In genomic region chr16:74654536-74654935, GRCh38 we compare ENCODE assay signal across 1 cellular context.
TF ChIP-seq lines count a peak whose summit lies in the region.

No MANE protein-coding gene starts in this region.

TF ChIP-seq in K562, 482 proteins besides CTCF, POLR2A, EP300 and RAD21:
- TF ChIP-seq MEIS2 (IDR thresholded peaks at IDR 0.05; ENCODE audit: partially characterized antibody) (no peak), E4F1 (CRISPR knock-in tag; IDR thresholded peaks at IDR 0.05; ENCODE audit: borderline replicate concordance) (no peak), ZNF24 (IDR thresholded peaks at IDR 0.05) (no peak), ZNF507 (tag; conservative IDR thresholded peaks at IDR 0.05) (no peak), ZKSCAN1 (IDR thresholded peaks at IDR 0.05; ENCODE audit: low read depth, low read length) (no peak), ZMIZ1 (IDR thresholded peaks at IDR 0.05; ENCODE audit: low read depth in 2 of 2, low read length in 2 of 2) (no peak), SPI1 (IDR thresholded peaks at IDR 0.05; ENCODE audit: borderline replicate concordance, low read depth, low read length) (no peak), U2AF2 (optimal IDR thresholded peaks at IDR 0.05; ENCODE audit: low read depth, low read length) (no peak), RBM17 (IDR thresholded peaks at IDR 0.05; ENCODE audit: borderline replicate concordance, low read depth, low read length) (no peak), ELF1 (tag; IDR thresholded peaks at IDR 0.05) (no peak), SRSF1 (IDR thresholded peaks at IDR 0.05; ENCODE audit: low read depth, low read length) (no peak), KLF10 (CRISPR knock-in tag; IDR thresholded peaks at IDR 0.05) (no peak), CAMTA2 (CRISPR knock-in tag; conservative IDR thresholded peaks at IDR 0.05) (no peak), KLF13 (tag; IDR thresholded peaks at IDR 0.05; ENCODE audit: borderline replicate concordance, low read depth) (no peak), MECOM (CRISPR knock-in tag; IDR thresholded peaks at IDR 0.05) (no peak)
- TF ChIP-seq, protein P1, sequence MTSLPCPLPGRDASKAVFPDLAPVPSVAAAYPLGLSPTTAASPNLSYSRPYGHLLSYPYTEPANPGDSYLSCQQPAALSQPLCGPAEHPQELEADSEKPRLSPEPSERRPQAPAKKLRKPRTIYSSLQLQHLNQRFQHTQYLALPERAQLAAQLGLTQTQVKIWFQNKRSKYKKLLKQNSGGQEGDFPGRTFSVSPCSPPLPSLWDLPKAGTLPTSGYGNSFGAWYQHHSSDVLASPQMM (CRISPR knock-in tag; IDR thresholded peaks at IDR 0.05) = no peak
- TF ChIP-seq, protein P2, sequence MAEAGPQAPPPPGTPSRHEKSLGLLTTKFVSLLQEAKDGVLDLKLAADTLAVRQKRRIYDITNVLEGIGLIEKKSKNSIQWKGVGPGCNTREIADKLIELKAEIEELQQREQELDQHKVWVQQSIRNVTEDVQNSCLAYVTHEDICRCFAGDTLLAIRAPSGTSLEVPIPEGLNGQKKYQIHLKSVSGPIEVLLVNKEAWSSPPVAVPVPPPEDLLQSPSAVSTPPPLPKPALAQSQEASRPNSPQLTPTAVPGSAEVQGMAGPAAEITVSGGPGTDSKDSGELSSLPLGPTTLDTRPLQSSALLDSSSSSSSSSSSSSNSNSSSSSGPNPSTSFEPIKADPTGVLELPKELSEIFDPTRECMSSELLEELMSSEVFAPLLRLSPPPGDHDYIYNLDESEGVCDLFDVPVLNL (CRISPR knock-in tag; IDR thresholded peaks at IDR 0.05; ENCODE audit: low read depth) = no peak
- TF ChIP-seq, protein P3, sequence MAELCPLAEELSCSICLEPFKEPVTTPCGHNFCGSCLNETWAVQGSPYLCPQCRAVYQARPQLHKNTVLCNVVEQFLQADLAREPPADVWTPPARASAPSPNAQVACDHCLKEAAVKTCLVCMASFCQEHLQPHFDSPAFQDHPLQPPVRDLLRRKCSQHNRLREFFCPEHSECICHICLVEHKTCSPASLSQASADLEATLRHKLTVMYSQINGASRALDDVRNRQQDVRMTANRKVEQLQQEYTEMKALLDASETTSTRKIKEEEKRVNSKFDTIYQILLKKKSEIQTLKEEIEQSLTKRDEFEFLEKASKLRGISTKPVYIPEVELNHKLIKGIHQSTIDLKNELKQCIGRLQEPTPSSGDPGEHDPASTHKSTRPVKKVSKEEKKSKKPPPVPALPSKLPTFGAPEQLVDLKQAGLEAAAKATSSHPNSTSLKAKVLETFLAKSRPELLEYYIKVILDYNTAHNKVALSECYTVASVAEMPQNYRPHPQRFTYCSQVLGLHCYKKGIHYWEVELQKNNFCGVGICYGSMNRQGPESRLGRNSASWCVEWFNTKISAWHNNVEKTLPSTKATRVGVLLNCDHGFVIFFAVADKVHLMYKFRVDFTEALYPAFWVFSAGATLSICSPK (IDR thresholded peaks at IDR 0.05; ENCODE audit: borderline replicate concordance) = no peak
- TF ChIP-seq, protein P4, sequence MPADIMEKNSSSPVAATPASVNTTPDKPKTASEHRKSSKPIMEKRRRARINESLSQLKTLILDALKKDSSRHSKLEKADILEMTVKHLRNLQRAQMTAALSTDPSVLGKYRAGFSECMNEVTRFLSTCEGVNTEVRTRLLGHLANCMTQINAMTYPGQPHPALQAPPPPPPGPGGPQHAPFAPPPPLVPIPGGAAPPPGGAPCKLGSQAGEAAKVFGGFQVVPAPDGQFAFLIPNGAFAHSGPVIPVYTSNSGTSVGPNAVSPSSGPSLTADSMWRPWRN (IDR thresholded peaks at IDR 0.05; ENCODE audit: low read depth) = no peak
- TF ChIP-seq, protein P5, sequence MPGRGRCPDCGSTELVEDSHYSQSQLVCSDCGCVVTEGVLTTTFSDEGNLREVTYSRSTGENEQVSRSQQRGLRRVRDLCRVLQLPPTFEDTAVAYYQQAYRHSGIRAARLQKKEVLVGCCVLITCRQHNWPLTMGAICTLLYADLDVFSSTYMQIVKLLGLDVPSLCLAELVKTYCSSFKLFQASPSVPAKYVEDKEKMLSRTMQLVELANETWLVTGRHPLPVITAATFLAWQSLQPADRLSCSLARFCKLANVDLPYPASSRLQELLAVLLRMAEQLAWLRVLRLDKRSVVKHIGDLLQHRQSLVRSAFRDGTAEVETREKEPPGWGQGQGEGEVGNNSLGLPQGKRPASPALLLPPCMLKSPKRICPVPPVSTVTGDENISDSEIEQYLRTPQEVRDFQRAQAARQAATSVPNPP (IDR thresholded peaks at IDR 0.05; ENCODE audit: borderline replicate concordance, insufficient read depth, insufficient read length) = no peak
